11 cellular contexts compared by ENCODE assay signal in genomic region chr2:233470007-233470687, GRCh38.
A peak's percentile ranks its signal among the peaks of the same experiment; 100 is the strongest.
DNase-seq lines count a peak whose midpoint lies in the region; ATAC-seq lines count a peak whose summit lies in the region.
"Had no signal": no experiment of that assay in that cellular context is flagged by ENCODE, and none has a peak within 500 bp of the region (broad histone marks: within the 10 kb centered on the region; RNA-seq: fewer than 3 reads in every experiment).

No MANE protein-coding gene starts in this region.

- DNase-seq in DMS153 treated with DMSO at 0.1 percent for 48 hours (lab: John Stamatoyannopoulos, UW; ENCODE audit: unreplicated experiment) (peak; percentile 43), anterior cingulate cortex (lab: John Stamatoyannopoulos, UW) (peak in 51 of 58 donors; percentile 24 to 90 (median 67)), left ventricle myocardium superior (peak; percentile 80), pons (ENCODE audit: low spot score) (peak; percentile 93), LoVo (ENCODE audit: low spot score) (no peak), NCI-H1105 treated with DMSO at 0.1 percent for 48 hours (lab: John Stamatoyannopoulos, UW) (no peak)
- no peak for DNase-seq in stimulated activated CD4-positive, alpha-beta T cell treated with anti-CD3 and anti-CD28 coated beads, Interleukin-1b, Interleukin-23, amount 100 ng/mL, for 48 hours
- DNase-seq: activated CD4-positive, alpha-beta T cell treated with anti-CD3 and anti-CD28 coated beads, Interleukin-2, amount 10 ng/mL, durations not matched to agents 7 days and 5 days; CD4-positive, CD25-positive, alpha-beta regulatory T cell; mammary epithelial cell had no signal

- intact Hi-C loops in left ventricle myocardium superior (cut with micrococcal nuclease): no loop called here

- peak; percentile 85 for ATAC-seq in left ventricle myocardium superior
- no peak for ATAC-seq in GM19463 (IDR thresholded peaks at IDR 0.05; ENCODE audit: unreplicated experiment)

Comparison
In these comparisons a context has a peak if more than half of its experiments do, and no peak if none do; other contexts are left out.
1. DNase-seq: peak in DMS153 treated with DMSO at 0.1 percent for 48 hours (single experiment), anterior cingulate cortex (51 of 58), left ventricle myocardium superior (single experiment) and pons (single experiment); none in LoVo (single experiment), stimulated activated CD4-positive, alpha-beta T cell treated with anti-CD3 and anti-CD28 coated beads, Interleukin-1b, Interleukin-23, amount 100 ng/mL, for 48 hours (single experiment) and NCI-H1105 treated with DMSO at 0.1 percent for 48 hours (single experiment).